ENCODE assay signal across 1 cellular context in the genomic region with DNA sequence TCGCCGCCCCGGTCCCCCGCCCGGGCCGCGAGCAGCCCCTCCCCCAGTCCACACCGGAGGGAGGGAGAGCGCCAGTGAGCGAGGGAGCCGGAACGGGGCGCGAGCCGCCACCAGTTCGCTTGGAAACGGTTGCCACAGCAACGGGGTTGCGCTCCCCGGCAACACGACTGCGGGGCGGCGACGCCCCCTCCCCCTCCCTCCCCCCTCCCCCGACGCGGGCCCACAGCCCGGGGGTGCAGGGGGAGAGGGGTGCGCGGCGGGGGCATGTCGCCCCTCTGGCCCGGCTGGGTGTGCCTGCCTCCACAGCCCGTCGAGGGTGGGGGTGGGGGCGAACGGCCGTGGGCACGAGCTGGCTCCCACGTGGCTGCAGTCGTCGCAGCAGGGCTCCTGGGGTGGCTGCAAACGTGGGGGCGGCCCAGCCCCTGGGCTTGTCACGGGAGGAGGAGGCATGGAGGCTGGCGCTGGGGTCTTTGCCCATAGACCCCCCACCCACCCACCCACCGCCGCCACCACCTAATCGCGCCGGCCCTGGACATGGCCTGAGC.
TF ChIP-seq lines count a peak whose summit lies in the region.

No MANE protein-coding gene starts in this region.

TF ChIP-seq in HEK293, 187 proteins besides CTCF, POLR2A, EP300 and RAD21 (continued from another document):
- TF ChIP-seq, protein P1, sequence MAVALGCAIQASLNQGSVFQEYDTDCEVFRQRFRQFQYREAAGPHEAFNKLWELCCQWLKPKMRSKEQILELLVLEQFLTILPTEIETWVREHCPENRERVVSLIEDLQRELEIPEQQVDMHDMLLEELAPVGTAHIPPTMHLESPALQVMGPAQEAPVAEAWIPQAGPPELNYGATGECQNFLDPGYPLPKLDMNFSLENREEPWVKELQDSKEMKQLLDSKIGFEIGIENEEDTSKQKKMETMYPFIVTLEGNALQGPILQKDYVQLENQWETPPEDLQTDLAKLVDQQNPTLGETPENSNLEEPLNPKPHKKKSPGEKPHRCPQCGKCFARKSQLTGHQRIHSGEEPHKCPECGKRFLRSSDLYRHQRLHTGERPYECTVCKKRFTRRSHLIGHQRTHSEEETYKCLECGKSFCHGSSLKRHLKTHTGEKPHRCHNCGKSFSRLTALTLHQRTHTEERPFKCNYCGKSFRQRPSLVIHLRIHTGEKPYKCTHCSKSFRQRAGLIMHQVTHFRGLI (tag by site-specific recombination; IDR thresholded peaks at IDR 0.05), result no peak
- TF ChIP-seq, protein P2, sequence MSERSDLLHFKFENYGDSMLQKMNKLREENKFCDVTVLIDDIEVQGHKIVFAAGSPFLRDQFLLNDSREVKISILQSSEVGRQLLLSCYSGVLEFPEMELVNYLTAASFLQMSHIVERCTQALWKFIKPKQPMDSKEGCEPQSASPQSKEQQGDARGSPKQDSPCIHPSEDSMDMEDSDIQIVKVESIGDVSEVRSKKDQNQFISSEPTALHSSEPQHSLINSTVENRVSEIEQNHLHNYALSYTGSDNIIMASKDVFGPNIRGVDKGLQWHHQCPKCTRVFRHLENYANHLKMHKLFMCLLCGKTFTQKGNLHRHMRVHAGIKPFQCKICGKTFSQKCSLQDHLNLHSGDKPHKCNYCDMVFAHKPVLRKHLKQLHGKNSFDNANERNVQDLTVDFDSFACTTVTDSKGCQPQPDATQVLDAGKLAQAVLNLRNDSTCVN (tag by site-specific recombination; optimal IDR thresholded peaks at IDR 0.05), result no peak
- TF ChIP-seq, protein P3, sequence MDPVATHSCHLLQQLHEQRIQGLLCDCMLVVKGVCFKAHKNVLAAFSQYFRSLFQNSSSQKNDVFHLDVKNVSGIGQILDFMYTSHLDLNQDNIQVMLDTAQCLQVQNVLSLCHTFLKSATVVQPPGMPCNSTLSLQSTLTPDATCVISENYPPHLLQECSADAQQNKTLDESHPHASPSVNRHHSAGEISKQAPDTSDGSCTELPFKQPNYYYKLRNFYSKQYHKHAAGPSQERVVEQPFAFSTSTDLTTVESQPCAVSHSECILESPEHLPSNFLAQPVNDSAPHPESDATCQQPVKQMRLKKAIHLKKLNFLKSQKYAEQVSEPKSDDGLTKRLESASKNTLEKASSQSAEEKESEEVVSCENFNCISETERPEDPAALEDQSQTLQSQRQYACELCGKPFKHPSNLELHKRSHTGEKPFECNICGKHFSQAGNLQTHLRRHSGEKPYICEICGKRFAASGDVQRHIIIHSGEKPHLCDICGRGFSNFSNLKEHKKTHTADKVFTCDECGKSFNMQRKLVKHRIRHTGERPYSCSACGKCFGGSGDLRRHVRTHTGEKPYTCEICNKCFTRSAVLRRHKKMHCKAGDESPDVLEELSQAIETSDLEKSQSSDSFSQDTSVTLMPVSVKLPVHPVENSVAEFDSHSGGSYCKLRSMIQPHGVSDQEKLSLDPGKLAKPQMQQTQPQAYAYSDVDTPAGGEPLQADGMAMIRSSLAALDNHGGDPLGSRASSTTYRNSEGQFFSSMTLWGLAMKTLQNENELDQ (tag by site-specific recombination; IDR thresholded peaks at IDR 0.05; ENCODE audit: low read depth), result no peak
- no peak for TF ChIP-seq ZXDB (tag by site-specific recombination; IDR thresholded peaks at IDR 0.05)
- TF ChIP-seq MZF1 (tag by site-specific recombination; IDR thresholded peaks at IDR 0.05; ENCODE audit: borderline replicate concordance), result no peak
- 0 out of 2 replicates have a peak, but pooled peaks have one; percentile 3 for TF ChIP-seq ZNF596 (tag by site-specific recombination; IDR thresholded peaks at IDR 0.05)
- peak; percentile 47 for TF ChIP-seq ZFP69B (tag by site-specific recombination; IDR thresholded peaks at IDR 0.05)
- TF ChIP-seq ZNF660 (tag by site-specific recombination; IDR thresholded peaks at IDR 0.05), result no peak
- no peak for TF ChIP-seq ZNF548 (tag by site-specific recombination; IDR thresholded peaks at IDR 0.05)
- no peak for TF ChIP-seq ZNF416 (tag by site-specific recombination; IDR thresholded peaks at IDR 0.05)
- no peak for TF ChIP-seq ZNF837 (tag by site-specific recombination; IDR thresholded peaks at IDR 0.05)
- TF ChIP-seq, protein P4, sequence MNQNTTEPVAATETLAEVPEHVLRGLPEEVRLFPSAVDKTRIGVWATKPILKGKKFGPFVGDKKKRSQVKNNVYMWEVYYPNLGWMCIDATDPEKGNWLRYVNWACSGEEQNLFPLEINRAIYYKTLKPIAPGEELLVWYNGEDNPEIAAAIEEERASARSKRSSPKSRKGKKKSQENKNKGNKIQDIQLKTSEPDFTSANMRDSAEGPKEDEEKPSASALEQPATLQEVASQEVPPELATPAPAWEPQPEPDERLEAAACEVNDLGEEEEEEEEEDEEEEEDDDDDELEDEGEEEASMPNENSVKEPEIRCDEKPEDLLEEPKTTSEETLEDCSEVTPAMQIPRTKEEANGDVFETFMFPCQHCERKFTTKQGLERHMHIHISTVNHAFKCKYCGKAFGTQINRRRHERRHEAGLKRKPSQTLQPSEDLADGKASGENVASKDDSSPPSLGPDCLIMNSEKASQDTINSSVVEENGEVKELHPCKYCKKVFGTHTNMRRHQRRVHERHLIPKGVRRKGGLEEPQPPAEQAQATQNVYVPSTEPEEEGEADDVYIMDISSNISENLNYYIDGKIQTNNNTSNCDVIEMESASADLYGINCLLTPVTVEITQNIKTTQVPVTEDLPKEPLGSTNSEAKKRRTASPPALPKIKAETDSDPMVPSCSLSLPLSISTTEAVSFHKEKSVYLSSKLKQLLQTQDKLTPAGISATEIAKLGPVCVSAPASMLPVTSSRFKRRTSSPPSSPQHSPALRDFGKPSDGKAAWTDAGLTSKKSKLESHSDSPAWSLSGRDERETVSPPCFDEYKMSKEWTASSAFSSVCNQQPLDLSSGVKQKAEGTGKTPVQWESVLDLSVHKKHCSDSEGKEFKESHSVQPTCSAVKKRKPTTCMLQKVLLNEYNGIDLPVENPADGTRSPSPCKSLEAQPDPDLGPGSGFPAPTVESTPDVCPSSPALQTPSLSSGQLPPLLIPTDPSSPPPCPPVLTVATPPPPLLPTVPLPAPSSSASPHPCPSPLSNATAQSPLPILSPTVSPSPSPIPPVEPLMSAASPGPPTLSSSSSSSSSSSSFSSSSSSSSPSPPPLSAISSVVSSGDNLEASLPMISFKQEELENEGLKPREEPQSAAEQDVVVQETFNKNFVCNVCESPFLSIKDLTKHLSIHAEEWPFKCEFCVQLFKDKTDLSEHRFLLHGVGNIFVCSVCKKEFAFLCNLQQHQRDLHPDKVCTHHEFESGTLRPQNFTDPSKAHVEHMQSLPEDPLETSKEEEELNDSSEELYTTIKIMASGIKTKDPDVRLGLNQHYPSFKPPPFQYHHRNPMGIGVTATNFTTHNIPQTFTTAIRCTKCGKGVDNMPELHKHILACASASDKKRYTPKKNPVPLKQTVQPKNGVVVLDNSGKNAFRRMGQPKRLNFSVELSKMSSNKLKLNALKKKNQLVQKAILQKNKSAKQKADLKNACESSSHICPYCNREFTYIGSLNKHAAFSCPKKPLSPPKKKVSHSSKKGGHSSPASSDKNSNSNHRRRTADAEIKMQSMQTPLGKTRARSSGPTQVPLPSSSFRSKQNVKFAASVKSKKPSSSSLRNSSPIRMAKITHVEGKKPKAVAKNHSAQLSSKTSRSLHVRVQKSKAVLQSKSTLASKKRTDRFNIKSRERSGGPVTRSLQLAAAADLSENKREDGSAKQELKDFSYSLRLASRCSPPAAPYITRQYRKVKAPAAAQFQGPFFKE (tag by site-specific recombination; IDR thresholded peaks at IDR 0.05; ENCODE audit: borderline replicate concordance), result no peak
- TF ChIP-seq ZNF311 (tag by site-specific recombination; IDR thresholded peaks at IDR 0.05; ENCODE audit: borderline replicate concordance), result no peak
